ENCODE assay signal across 1 cellular context in genomic region chr1:154972517-154973343, GRCh38.
TF ChIP-seq lines count a peak whose summit lies in the region.

No MANE protein-coding gene starts in this region.

TF ChIP-seq in GM23338, 12 proteins besides CTCF, POLR2A, EP300 and RAD21 (continued from another document):
- peak; percentile 24 for TF ChIP-seq REST (IDR thresholded peaks at IDR 0.05; ENCODE audit: unreplicated experiment)
